ENCODE assay signal across 1 cellular context in the genomic region with DNA sequence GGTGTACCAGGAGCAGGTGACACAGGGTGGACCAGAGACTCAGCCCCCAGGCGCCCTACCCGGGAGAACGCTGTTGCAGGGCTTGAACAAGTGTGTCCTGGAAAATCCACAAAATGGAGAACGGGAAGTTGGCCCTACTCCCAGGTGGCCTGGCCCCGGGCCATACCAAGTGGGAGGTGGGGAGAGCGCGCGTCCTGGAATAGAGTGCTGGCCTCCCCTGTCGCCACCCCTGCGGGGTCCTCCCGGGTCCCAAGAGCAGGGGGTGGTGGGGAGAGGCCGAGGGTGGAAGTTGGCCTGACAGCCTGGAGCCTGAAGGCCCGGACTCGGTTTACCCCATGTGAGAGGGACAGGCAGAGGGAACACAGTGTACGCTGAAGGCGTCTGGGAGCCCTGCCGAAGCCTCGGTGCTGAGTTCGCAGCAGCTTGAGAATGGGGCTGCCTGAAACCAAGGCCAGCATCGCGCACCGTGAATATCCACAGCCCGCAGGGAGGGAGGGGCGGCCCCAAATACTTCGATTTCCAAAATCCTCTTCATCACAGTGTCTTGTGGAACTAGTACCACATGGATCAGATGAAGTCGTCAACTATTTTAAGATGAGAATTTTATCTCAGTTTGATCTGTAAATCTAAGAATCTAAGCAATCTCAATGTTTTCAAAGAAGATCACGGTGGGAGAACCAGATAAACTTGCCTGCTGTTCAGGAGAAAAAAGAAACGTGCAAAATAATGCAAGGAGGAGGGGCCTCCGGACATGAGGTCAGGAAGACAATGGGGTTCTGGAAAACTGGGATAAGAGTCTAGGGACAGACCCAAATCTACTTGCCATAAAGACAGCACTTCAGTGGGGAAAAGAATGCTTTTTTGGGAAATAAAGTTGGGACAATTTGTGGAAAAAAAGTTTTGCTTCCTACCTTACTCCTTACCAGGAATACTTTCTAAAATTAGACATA.
TF ChIP-seq lines count a peak whose summit lies in the region.

No MANE protein-coding gene starts in this region.

TF ChIP-seq in K562, 482 proteins besides CTCF, POLR2A, EP300 and RAD21 (continued from another document and continues in another):
- TF ChIP-seq REST (CRISPR knock-in tag; IDR thresholded peaks at IDR 0.05; ENCODE audit: low read depth) (no peak), KDM2B (CRISPR knock-in tag; IDR thresholded peaks at IDR 0.05) (0 out of 2 replicates have a peak, but pooled peaks have one; percentile 21), ZNF644 (tag; IDR thresholded peaks at IDR 0.05; ENCODE audit: low read depth) (no peak), ATF2 (CRISPR knock-in tag; IDR thresholded peaks at IDR 0.05) (no peak), FOXK2 (conservative IDR thresholded peaks at IDR 0.05 in 1 of 2, IDR thresholded peaks at IDR 0.05 in 1 of 2; ENCODE audit: low read depth in 2 of 2) (peak in 1 of 2 experiments; percentile 89; a peak in 2 of 4 replicates), ZNF277 (CRISPR knock-in tag; IDR thresholded peaks at IDR 0.05; ENCODE audit: borderline replicate concordance) (no peak), KAT7 (CRISPR knock-in tag; IDR thresholded peaks at IDR 0.05; ENCODE audit: borderline replicate concordance) (0 out of 2 replicates have a peak, but pooled peaks have one; percentile 63), USF2 (CRISPR knock-in tag; IDR thresholded peaks at IDR 0.05) (no peak), TCF3 (CRISPR knock-in tag; IDR thresholded peaks at IDR 0.05) (no peak), MNT (conservative IDR thresholded peaks at IDR 0.05) (peak in 1 of 2 experiments; percentile 39; a peak in 1 of 4 replicates), CBX8 (IDR thresholded peaks at IDR 0.05; ENCODE audit: borderline replicate concordance, extremely low read depth, low read depth, low read length, poor library complexity, severe bottlenecking) (no peak), SAP30 (IDR thresholded peaks at IDR 0.05; ENCODE audit: borderline replicate concordance, insufficient read depth, low read depth, low read length, poor library complexity, severe bottlenecking) (peak; percentile 26), ETS1 (conservative IDR thresholded peaks at IDR 0.05; ENCODE audit: control insufficient read depth, low read depth, low read length) (no peak), NBN (IDR thresholded peaks at IDR 0.05; ENCODE audit: low read depth) (no peak), JUNB (CRISPR knock-in tag; conservative IDR thresholded peaks at IDR 0.05) (no peak), ZNF175 (CRISPR knock-in tag; IDR thresholded peaks at IDR 0.05; ENCODE audit: low read depth) (no peak), ZNF24 (IDR thresholded peaks at IDR 0.05) (no peak), ZKSCAN3 (CRISPR knock-in tag; IDR thresholded peaks at IDR 0.05) (no peak), MEIS2 (IDR thresholded peaks at IDR 0.05; ENCODE audit: partially characterized antibody) (no peak), ATF4 (CRISPR knock-in tag; IDR thresholded peaks at IDR 0.05) (no peak), JUN (IDR thresholded peaks at IDR 0.05; ENCODE audit: borderline replicate concordance, low read depth, low read length) (no peak), JUN (CRISPR knock-in tag; IDR thresholded peaks at IDR 0.05; ENCODE audit: borderline replicate concordance) (no peak), YBX1 (IDR thresholded peaks at IDR 0.05) (no peak)
- TF ChIP-seq, protein P1, sequence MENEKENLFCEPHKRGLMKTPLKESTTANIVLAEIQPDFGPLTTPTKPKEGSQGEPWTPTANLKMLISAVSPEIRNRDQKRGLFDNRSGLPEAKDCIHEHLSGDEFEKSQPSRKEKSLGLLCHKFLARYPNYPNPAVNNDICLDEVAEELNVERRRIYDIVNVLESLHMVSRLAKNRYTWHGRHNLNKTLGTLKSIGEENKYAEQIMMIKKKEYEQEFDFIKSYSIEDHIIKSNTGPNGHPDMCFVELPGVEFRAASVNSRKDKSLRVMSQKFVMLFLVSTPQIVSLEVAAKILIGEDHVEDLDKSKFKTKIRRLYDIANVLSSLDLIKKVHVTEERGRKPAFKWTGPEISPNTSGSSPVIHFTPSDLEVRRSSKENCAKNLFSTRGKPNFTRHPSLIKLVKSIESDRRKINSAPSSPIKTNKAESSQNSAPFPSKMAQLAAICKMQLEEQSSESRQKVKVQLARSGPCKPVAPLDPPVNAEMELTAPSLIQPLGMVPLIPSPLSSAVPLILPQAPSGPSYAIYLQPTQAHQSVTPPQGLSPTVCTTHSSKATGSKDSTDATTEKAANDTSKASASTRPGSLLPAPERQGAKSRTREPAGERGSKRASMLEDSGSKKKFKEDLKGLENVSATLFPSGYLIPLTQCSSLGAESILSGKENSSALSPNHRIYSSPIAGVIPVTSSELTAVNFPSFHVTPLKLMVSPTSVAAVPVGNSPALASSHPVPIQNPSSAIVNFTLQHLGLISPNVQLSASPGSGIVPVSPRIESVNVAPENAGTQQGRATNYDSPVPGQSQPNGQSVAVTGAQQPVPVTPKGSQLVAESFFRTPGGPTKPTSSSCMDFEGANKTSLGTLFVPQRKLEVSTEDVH (IDR thresholded peaks at IDR 0.05; ENCODE audit: low read depth, partially characterized antibody): no peak
- TF ChIP-seq, protein P2, sequence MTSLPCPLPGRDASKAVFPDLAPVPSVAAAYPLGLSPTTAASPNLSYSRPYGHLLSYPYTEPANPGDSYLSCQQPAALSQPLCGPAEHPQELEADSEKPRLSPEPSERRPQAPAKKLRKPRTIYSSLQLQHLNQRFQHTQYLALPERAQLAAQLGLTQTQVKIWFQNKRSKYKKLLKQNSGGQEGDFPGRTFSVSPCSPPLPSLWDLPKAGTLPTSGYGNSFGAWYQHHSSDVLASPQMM (CRISPR knock-in tag; IDR thresholded peaks at IDR 0.05): no peak
- TF ChIP-seq, protein P3, sequence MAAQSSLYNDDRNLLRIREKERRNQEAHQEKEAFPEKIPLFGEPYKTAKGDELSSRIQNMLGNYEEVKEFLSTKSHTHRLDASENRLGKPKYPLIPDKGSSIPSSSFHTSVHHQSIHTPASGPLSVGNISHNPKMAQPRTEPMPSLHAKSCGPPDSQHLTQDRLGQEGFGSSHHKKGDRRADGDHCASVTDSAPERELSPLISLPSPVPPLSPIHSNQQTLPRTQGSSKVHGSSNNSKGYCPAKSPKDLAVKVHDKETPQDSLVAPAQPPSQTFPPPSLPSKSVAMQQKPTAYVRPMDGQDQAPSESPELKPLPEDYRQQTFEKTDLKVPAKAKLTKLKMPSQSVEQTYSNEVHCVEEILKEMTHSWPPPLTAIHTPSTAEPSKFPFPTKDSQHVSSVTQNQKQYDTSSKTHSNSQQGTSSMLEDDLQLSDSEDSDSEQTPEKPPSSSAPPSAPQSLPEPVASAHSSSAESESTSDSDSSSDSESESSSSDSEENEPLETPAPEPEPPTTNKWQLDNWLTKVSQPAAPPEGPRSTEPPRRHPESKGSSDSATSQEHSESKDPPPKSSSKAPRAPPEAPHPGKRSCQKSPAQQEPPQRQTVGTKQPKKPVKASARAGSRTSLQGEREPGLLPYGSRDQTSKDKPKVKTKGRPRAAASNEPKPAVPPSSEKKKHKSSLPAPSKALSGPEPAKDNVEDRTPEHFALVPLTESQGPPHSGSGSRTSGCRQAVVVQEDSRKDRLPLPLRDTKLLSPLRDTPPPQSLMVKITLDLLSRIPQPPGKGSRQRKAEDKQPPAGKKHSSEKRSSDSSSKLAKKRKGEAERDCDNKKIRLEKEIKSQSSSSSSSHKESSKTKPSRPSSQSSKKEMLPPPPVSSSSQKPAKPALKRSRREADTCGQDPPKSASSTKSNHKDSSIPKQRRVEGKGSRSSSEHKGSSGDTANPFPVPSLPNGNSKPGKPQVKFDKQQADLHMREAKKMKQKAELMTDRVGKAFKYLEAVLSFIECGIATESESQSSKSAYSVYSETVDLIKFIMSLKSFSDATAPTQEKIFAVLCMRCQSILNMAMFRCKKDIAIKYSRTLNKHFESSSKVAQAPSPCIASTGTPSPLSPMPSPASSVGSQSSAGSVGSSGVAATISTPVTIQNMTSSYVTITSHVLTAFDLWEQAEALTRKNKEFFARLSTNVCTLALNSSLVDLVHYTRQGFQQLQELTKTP (IDR thresholded peaks at IDR 0.05; ENCODE audit: low read depth in 1 of 2, partially characterized antibody in 2 of 2): no peak
- TF ChIP-seq, protein P4, sequence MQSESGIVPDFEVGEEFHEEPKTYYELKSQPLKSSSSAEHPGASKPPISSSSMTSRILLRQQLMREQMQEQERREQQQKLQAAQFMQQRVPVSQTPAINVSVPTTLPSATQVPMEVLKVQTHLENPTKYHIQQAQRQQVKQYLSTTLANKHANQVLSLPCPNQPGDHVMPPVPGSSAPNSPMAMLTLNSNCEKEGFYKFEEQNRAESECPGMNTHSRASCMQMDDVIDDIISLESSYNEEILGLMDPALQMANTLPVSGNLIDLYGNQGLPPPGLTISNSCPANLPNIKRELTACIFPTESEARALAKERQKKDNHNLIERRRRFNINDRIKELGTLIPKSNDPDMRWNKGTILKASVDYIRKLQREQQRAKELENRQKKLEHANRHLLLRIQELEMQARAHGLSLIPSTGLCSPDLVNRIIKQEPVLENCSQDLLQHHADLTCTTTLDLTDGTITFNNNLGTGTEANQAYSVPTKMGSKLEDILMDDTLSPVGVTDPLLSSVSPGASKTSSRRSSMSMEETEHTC (IDR thresholded peaks at IDR 0.05): no peak
